9 cellular contexts compared by ENCODE assay signal in genomic region chr17:40323731-40324650, GRCh38. TPM values are rescaled to one million over a fixed set of nuclear protein-coding genes. Genes with fewer than 3 reads are reported as not detected.
A peak's percentile ranks its signal among the peaks of the same experiment; 100 is the strongest.
DNase-seq lines count a peak whose midpoint lies in the region; ATAC-seq and TF ChIP-seq lines count a peak whose summit lies in the region.
"Had no signal": no experiment of that assay in that cellular context is flagged by ENCODE, and none has a peak within 500 bp of the region (broad histone marks: within the 10 kb centered on the region; RNA-seq: fewer than 3 reads in every experiment).

No MANE protein-coding gene starts in this region.

- peak overlapping the region in 1 of 4 donors; percentile 96 for H3K4me3 ChIP-seq in esophagus squamous epithelium
- H3K4me3 ChIP-seq in smooth muscle cell = no peak overlapping the region

- H3K9me3 ChIP-seq in esophagus squamous epithelium (no peaks in the 10 kb centered on the region), smooth muscle cell (replicated peaks; ENCODE audit: low read depth) (no peaks in the 10 kb centered on the region)

- H2AFZ ChIP-seq in smooth muscle cell (ENCODE audit: low read depth) = no peak overlapping the region

- ATAC-seq in GM18873 (IDR thresholded peaks at IDR 0.05; ENCODE audit: low FRiP score, unreplicated experiment) (no peak), HG03432 (IDR thresholded peaks at IDR 0.05; ENCODE audit: unreplicated experiment) (no peak)

- H3K9ac ChIP-seq in smooth muscle cell (ENCODE audit: low read depth) = peak overlapping the region; percentile 95

- H3K79me2 ChIP-seq in smooth muscle cell (ENCODE audit: low read depth) = peaks cover 90% of the 10 kb centered on the region

- H3K27me3 ChIP-seq in esophagus squamous epithelium (no peaks in the 10 kb centered on the region), smooth muscle cell (ENCODE audit: low read depth) (no peaks in the 10 kb centered on the region)

- no peaks in the 10 kb centered on the region for H3F3A ChIP-seq in smooth muscle cell (ENCODE audit: low read depth)

- TF ChIP-seq POLR2A in esophagus squamous epithelium (IDR thresholded peaks at IDR 0.05) = no peak

- intact Hi-C loops in esophagus squamous epithelium (cut with DNase I) = no loop called here

- WGBS in esophagus squamous epithelium, 2 donors = 7 to 46% methylated on average over 4 to 5 of the region's 11 CpGs
- WGBS in smooth muscle cell (ENCODE audit: low lambda C conversion rate) = 80% methylated on average over 11 of the region's 11 CpGs

- peaks cover 91% of the 10 kb centered on the region for H4K20me1 ChIP-seq in smooth muscle cell (ENCODE audit: low read depth)

- H3K4me2 ChIP-seq in smooth muscle cell = peak overlapping the region; percentile 48

- DNase-seq in HT1080 (ENCODE audit: low read depth) = peak; percentile 72
- peak; percentile 83 for DNase-seq in activated CD8-positive, alpha-beta memory T cell treated with anti-CD3 and anti-CD28 coated beads for 24 hours
- no peak for DNase-seq in esophagus squamous epithelium (lab: John Stamatoyannopoulos, UW)
- no peak for DNase-seq in smooth muscle cell (lab: John Stamatoyannopoulos, UW; ENCODE audit: unreplicated experiment)
- DNase-seq in NCI-H774 (lab: John Stamatoyannopoulos, UW) = no peak
- DNase-seq in NCI-H82 (lab: John Stamatoyannopoulos, UW) = no peak

- no peaks in the 10 kb centered on the region for H3K36me3 ChIP-seq in esophagus squamous epithelium
- H3K36me3 ChIP-seq in smooth muscle cell (ENCODE audit: low read depth) = no peaks in the 10 kb centered on the region

- H3K27ac ChIP-seq in esophagus squamous epithelium (peak overlapping the region; percentile 63 to 97 (median 92)), smooth muscle cell (ENCODE audit: low read depth) (peak overlapping the region; percentile 96)

- no peak for TF ChIP-seq CTCF in esophagus squamous epithelium (IDR thresholded peaks at IDR 0.05)
- TF ChIP-seq CTCF in smooth muscle cell (IDR thresholded peaks at IDR 0.05; ENCODE audit: borderline replicate concordance, insufficient read depth, poor library complexity, severe bottlenecking) = no peak

- H3K4me1 ChIP-seq in esophagus squamous epithelium = peaks cover 86 to 100% (median 97%) of the 10 kb centered on the region in 3 donors
- H3K4me1 ChIP-seq in smooth muscle cell (ENCODE audit: low read depth) = peaks cover 4% of the 10 kb centered on the region

RNA-seq across cellular contexts. Expression of gene RARA, which starts 15.0 kb away (rescaled TPM):
- total RNA-seq in HT1080 (2014; rRNA removed; shearing (Covaris generic)) = 24.1 and 34.4 TPM in 2 replicates
- polyA plus RNA-seq in HT1080 (2015; cell fraction: cytosol; rRNA removed) = 32.7 and 36.2 TPM in 2 replicates
- 19.0 and 24.4 TPM in 2 replicates for polyA plus RNA-seq in HT1080 (2015; cell fraction: nucleus; rRNA removed)
- total RNA-seq in esophagus squamous epithelium (10 to 100 TPM in 2 of 4 donors, 1 to 10 TPM in 2; 6.7 to 14.2 (median 10.8) TPM), smooth muscle cell (13.6 and 22.5 TPM in 2 replicates)
- 21.6 and 22.1 TPM in 2 replicates for polyA plus RNA-seq in smooth muscle cell

RNA-seq across cellular contexts. Expression of gene CDC6, which starts 36.3 kb away (rescaled TPM):
- total RNA-seq in HT1080 (2014; rRNA removed; shearing (Covaris generic)) = 57.6 and 64.7 TPM in 2 replicates
- 31.1 and 31.3 TPM in 2 replicates for polyA plus RNA-seq in HT1080 (2015; cell fraction: cytosol; rRNA removed)
- polyA plus RNA-seq in HT1080 (2015; cell fraction: nucleus; rRNA removed) = 50.5 and 62.2 TPM in 2 replicates
- 10 to 100 TPM in 2 of 4 donors, 1 to 10 TPM in 2; 2.9 to 17.8 (median 9.8) TPM for total RNA-seq in esophagus squamous epithelium
- 10.4 and 15.1 TPM in 2 replicates for total RNA-seq in smooth muscle cell
- polyA plus RNA-seq in smooth muscle cell = 5.2 and 5.5 TPM in 2 replicates

RNA-seq across cellular contexts. Expression of gene GJD3, which starts 40.5 kb away (rescaled TPM):
- total RNA-seq in HT1080 (2014; rRNA removed; shearing (Covaris generic)) = not detected in 2 replicates
- polyA plus RNA-seq in HT1080 (2015; cell fraction: cytosol; rRNA removed) = not detected in 2 replicates
- polyA plus RNA-seq in HT1080 (2015; cell fraction: nucleus; rRNA removed) = not detected in 2 replicates
- 1 to 10 TPM in 1 of 4 donors, under 1 TPM in 2, not detected in 1; 0.38 to 1.7 (median 0.47) TPM for total RNA-seq in esophagus squamous epithelium
- not detected in 2 replicates for total RNA-seq in smooth muscle cell
- 0.27 and 0.30 TPM in 2 replicates for polyA plus RNA-seq in smooth muscle cell
- total RNA-seq: T-helper 2 cell treated with Interferon-gamma antibody and Interleukin-4, amounts not matched to agents 100 ng/mL and 5 ng/mL, for 36 hours had no signal

Comparison
In these comparisons a context has a peak if more than half of its experiments do, and no peak if none do; other contexts are left out.
1. DNase-seq: peak in HT1080 (single experiment) and activated CD8-positive, alpha-beta memory T cell treated with anti-CD3 and anti-CD28 coated beads for 24 hours (single experiment); none in esophagus squamous epithelium (single experiment), smooth muscle cell (single experiment), NCI-H774 (single experiment) and NCI-H82 (single experiment).